ENCODE assay signal across 29 cellular contexts in genomic region chrX:137034508-137034872, GRCh38. TPM values are rescaled to one million over a fixed set of nuclear protein-coding genes. Genes with fewer than 3 reads are reported as not detected.
DNase-seq lines count a peak whose midpoint lies in the region; ATAC-seq and TF ChIP-seq lines count a peak whose summit lies in the region.
"Had no signal": no experiment of that assay in that cellular context is flagged by ENCODE, and none has a peak within 500 bp of the region (broad histone marks: within the 10 kb centered on the region; RNA-seq: fewer than 3 reads in every experiment).

No MANE protein-coding gene starts in this region.

- peaks cover 7% of the 10 kb centered on the region for H3K4me1 Mint-ChIP-seq in stimulated activated naive CD8-positive, alpha-beta T cell treated with anti-CD3 and anti-CD28 coated beads, Interleukin-15, amount 100 ng/mL, for 72 hours
- H3K4me1 Mint-ChIP-seq in glutamatergic neuron (ENCODE audit: low read depth, unreplicated experiment) (peaks cover 2% of the 10 kb centered on the region), type B pancreatic cell (ENCODE audit: unreplicated experiment) (no peaks in the 10 kb centered on the region), osteocyte (ENCODE audit: unreplicated experiment) (peaks cover 8% of the 10 kb centered on the region)

- no peak for TF ChIP-seq CTCF in glutamatergic neuron (IDR thresholded peaks at IDR 0.05; ENCODE audit: partially characterized antibody, unreplicated experiment)
- no peak for TF ChIP-seq CTCF in type B pancreatic cell (conservative IDR thresholded peaks at IDR 0.05)
- TF ChIP-seq CTCF in osteocyte (IDR thresholded peaks at IDR 0.05), result no peak

- no peaks in the 10 kb centered on the region for H3K9me3 Mint-ChIP-seq in stimulated activated naive CD8-positive, alpha-beta T cell treated with anti-CD3 and anti-CD28 coated beads, Interleukin-15, amount 100 ng/mL, for 72 hours
- H3K9me3 Mint-ChIP-seq in glutamatergic neuron (ENCODE audit: unreplicated experiment) (peaks cover 3% of the 10 kb centered on the region), type B pancreatic cell (no peaks in the 10 kb centered on the region), osteocyte (ENCODE audit: unreplicated experiment) (peaks cover 7% of the 10 kb centered on the region)
- H3K9me3 Mint-ChIP-seq: stimulated activated naive CD8-positive, alpha-beta T cell treated with anti-CD3 and anti-CD28 coated beads, Interleukin-15, Interleukin-2, amounts not matched to agents 100 ng/mL and 50 ng/mL, for 24 hours had no signal

- H3K36me3 Mint-ChIP-seq in glutamatergic neuron (ENCODE audit: unreplicated experiment) (peaks cover 5% of the 10 kb centered on the region), type B pancreatic cell (no peaks in the 10 kb centered on the region), osteocyte (ENCODE audit: unreplicated experiment) (no peaks in the 10 kb centered on the region)

- H3K4me3 Mint-ChIP-seq in stimulated activated naive CD8-positive, alpha-beta T cell treated with anti-CD3 and anti-CD28 coated beads, Interleukin-15, amount 100 ng/mL, for 72 hours, result peak overlapping the region; percentile 48 to 57
- H3K4me3 Mint-ChIP-seq in glutamatergic neuron (ENCODE audit: unreplicated experiment), result peak overlapping the region; percentile 40
- peak overlapping the region; percentile 35 for H3K4me3 Mint-ChIP-seq in type B pancreatic cell
- H3K4me3 Mint-ChIP-seq in osteocyte (ENCODE audit: unreplicated experiment), result no peak overlapping the region
- H3K4me3 Mint-ChIP-seq: stimulated activated naive CD8-positive, alpha-beta T cell treated with anti-CD3 and anti-CD28 coated beads, Interleukin-15, Interleukin-2, amounts not matched to agents 100 ng/mL and 50 ng/mL, for 24 hours had no signal

- DNase-seq in stimulated activated naive CD8-positive, alpha-beta T cell treated with anti-CD3 and anti-CD28 coated beads, Interleukin-15, amount 100 ng/mL, for 72 hours, result no peak
- DNase-seq in stimulated activated naive CD8-positive, alpha-beta T cell treated with anti-CD3 and anti-CD28 coated beads, Interleukin-15, Interleukin-2, amounts not matched to agents 100 U/mL and 50 U/mL, for 24 hours, result no peak
- peak; percentile 4 for DNase-seq in OCI-M1 (lab: John Stamatoyannopoulos, UW)
- DNase-seq in glutamatergic neuron, result no peak
- DNase-seq in type B pancreatic cell (ENCODE audit: extremely low spot score, unreplicated experiment), result no peak
- no peak for DNase-seq in anterior cingulate cortex (lab: John Stamatoyannopoulos, UW)
- DNase-seq in osteocyte (ENCODE audit: extremely low spot score, unreplicated experiment), result no peak
- DNase-seq: activated CD4-positive, alpha-beta T cell treated with anti-CD3 and anti-CD28 coated beads, Interleukin-2, amount 50 U/mL, for 48 hours; activated CD8-positive, alpha-beta memory T cell treated with anti-CD3 and anti-CD28 coated beads, Interleukin-2, amount 50 U/mL, for 48 hours; DMS79 treated with DMSO at 0.1 percent for 48 hours; dorsolateral prefrontal cortex; left ventricle myocardium superior; midbrain; MV-4-11; NCI-H2029; NCI-H446; occipital lobe; stimulated activated CD4-positive, alpha-beta T cell treated with anti-CD3 and anti-CD28 coated beads, Interleukin-4, amount 100 ng/mL, for 1 hour; SW 1271; tibial artery had no signal

- H3K27me3 Mint-ChIP-seq in stimulated activated naive CD8-positive, alpha-beta T cell treated with anti-CD3 and anti-CD28 coated beads, Interleukin-15, amount 100 ng/mL, for 72 hours, result peaks cover 49% of the 10 kb centered on the region
- peaks cover 13% of the 10 kb centered on the region for H3K27me3 Mint-ChIP-seq in glutamatergic neuron (ENCODE audit: unreplicated experiment)
- H3K27me3 Mint-ChIP-seq in type B pancreatic cell, result peaks cover 50% of the 10 kb centered on the region
- H3K27me3 Mint-ChIP-seq in osteocyte (ENCODE audit: unreplicated experiment), result peaks cover 48% of the 10 kb centered on the region

- no peak overlapping the region for H3K27ac Mint-ChIP-seq in stimulated activated naive CD8-positive, alpha-beta T cell treated with anti-CD3 and anti-CD28 coated beads, Interleukin-15, amount 100 ng/mL, for 72 hours
- H3K27ac Mint-ChIP-seq in glutamatergic neuron (ENCODE audit: unreplicated experiment), result no peak overlapping the region
- no peak overlapping the region for H3K27ac Mint-ChIP-seq in type B pancreatic cell
- no peak overlapping the region for H3K27ac Mint-ChIP-seq in osteocyte (ENCODE audit: unreplicated experiment)
- H3K27ac Mint-ChIP-seq: stimulated activated naive CD8-positive, alpha-beta T cell treated with anti-CD3 and anti-CD28 coated beads, Interleukin-15, Interleukin-2, amounts not matched to agents 100 ng/mL and 50 ng/mL, for 24 hours had no signal

- no peak for ATAC-seq in stimulated activated naive CD8-positive, alpha-beta T cell treated with anti-CD3 and anti-CD28 coated beads, Interleukin-15, amount 100 ng/mL, for 72 hours
- ATAC-seq in stimulated activated naive CD8-positive, alpha-beta T cell treated with anti-CD3 and anti-CD28 coated beads, Interleukin-15, Interleukin-2, amounts not matched to agents 100 U/mL and 50 U/mL, for 24 hours, result no peak
- no peak for ATAC-seq in GM18909 (IDR thresholded peaks at IDR 0.05; ENCODE audit: poor library complexity, unreplicated experiment)
- ATAC-seq: GM12878, left ventricle myocardium superior, Right ventricle myocardium inferior had no signal

RNA-seq across cellular contexts. Expression of gene GPR101, which starts 0.7 kb away (rescaled TPM):
- total RNA-seq in glutamatergic neuron (ENCODE audit: unreplicated experiment), result not detected
- not detected in 2 replicates for total RNA-seq in type B pancreatic cell (ENCODE audit: low replicate concordance)
- not detected in 2 replicates for total RNA-seq in osteocyte
- total RNA-seq: epithelial cell of proximal tubule, fibroblast of villous mesenchyme, GM12878, hepatocyte, HT-29, left ventricle myocardium superior, occipital lobe, Right ventricle myocardium inferior, smooth muscle cell had no signal
